In genomic region chr6:123742626-123743025, GRCh38 we compare ENCODE assay signal across 14 cellular contexts.
"Had no signal": no experiment of that assay in that cellular context is flagged by ENCODE, and none has a peak within 500 bp of the region (broad histone marks: within the 10 kb centered on the region; RNA-seq: fewer than 3 reads in every experiment).

No MANE protein-coding gene starts in this region.

- H3K36me3 ChIP-seq: adrenal gland, heart right ventricle, ovary, right lobe of liver, tibial artery had no signal

- DNase-seq: activated CD4-positive, alpha-beta T cell treated with anti-CD3 and anti-CD28 coated beads, Interleukin-2, amount 50 U/mL, for 4 hours; activated gamma-delta T cell; activated T-cell treated with anti-CD3 and anti-CD28 coated beads, Interleukin-2, amount 50 U/mL, for 72 hours; adrenal gland; body of pancreas; effector memory CD8-positive, alpha-beta T cell; heart right ventricle; mesenchymal stem cell; naive thymus-derived CD4-positive, alpha-beta T cell; ovary; right lobe of liver; stimulated activated CD4-positive, alpha-beta T cell treated with anti-CD3 and anti-CD28 coated beads, Interleukin-4, amount 100 ng/mL, for 24 hours; tibial artery had no signal

- H3K9me3 ChIP-seq: adrenal gland, body of pancreas, heart right ventricle, ovary, right lobe of liver, tibial artery had no signal

- H3K4me3 ChIP-seq: adrenal gland, body of pancreas, heart right ventricle, ovary, right lobe of liver, smooth muscle cell, tibial artery had no signal

- H3K27ac ChIP-seq: adrenal gland, body of pancreas, heart right ventricle, ovary, right lobe of liver, tibial artery had no signal

- H3K27me3 ChIP-seq: adrenal gland, body of pancreas, heart right ventricle, ovary, right lobe of liver, tibial artery had no signal

- H3K4me1 ChIP-seq: adrenal gland, body of pancreas, heart right ventricle, right lobe of liver, tibial artery had no signal
